Comparison of ENCODE assay signal across 20 cellular contexts in the genomic region with DNA sequence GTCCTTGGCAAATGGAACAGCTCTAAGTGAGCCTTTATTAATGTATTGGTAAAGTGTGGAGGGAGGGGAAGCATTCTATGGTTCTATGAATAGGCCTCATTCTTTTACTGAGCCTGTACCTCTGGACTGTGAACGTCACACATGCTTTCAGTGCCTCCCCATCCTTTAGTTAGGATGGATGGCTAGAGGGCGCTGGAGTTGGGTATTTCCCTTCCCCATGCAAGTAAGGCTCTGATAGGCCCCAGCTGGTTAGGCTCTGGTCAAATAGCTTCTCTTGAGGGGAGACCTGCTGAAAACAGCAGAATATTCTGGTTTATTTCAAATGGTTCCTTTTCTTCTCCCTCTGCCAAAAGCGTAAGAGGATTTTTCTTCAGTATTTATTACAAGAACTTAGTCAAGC.
DNase-seq lines count a peak whose midpoint lies in the region; ATAC-seq, FAIRE-seq and TF ChIP-seq lines count a peak whose summit lies in the region.
"Had no signal": no experiment of that assay in that cellular context is flagged by ENCODE, and none has a peak within 500 bp of the region (broad histone marks: within the 10 kb centered on the region; RNA-seq: fewer than 3 reads in every experiment).

No MANE protein-coding gene starts in this region.

- no peaks in the 10 kb centered on the region for H3K9me3 ChIP-seq in Caco-2
- no peaks in the 10 kb centered on the region for H3K9me3 ChIP-seq in SJCRH30 (replicated peaks)
- peaks cover 0 to 6% (median 0%) of the 10 kb centered on the region in 4 donors for H3K9me3 ChIP-seq in sigmoid colon

- no peaks in the 10 kb centered on the region for H3K27me3 ChIP-seq in Caco-2 (replicated peaks; ENCODE audit: control insufficient read depth, insufficient read depth, low read length)
- H3K27me3 ChIP-seq in SJCRH30 = no peaks in the 10 kb centered on the region
- no peaks in the 10 kb centered on the region for H3K27me3 ChIP-seq in sigmoid colon
- H3K27me3 ChIP-seq: tibial nerve had no signal

- 60 to 61% methylated on average over 3 of the region's 3 CpGs for WGBS in sigmoid colon, 2 donors

- TF ChIP-seq CTCF in Caco-2 (IDR thresholded peaks at IDR 0.05; ENCODE audit: insufficient read depth in 1 of 2, low read depth in 1 of 2, low read length in 1 of 2, severe bottlenecking in 1 of 2, unreplicated experiment in 1 of 2) (peak in 1 of 2 experiments; percentile 16), sigmoid colon (IDR thresholded peaks at IDR 0.05) (no peak)

- no peak for TF ChIP-seq EP300 in sigmoid colon (IDR thresholded peaks at IDR 0.05)

- H3K4me1 ChIP-seq in Caco-2 (no peaks in the 10 kb centered on the region), SJCRH30 (no peaks in the 10 kb centered on the region), sigmoid colon (no peaks in the 10 kb centered on the region)
- H3K4me1 ChIP-seq: tibial nerve had no signal

- FAIRE-seq in frontal cortex (lab: Jason Lieb, UNC) = no peak
- FAIRE-seq: GM12891 had no signal

- H3K36me3 Mint-ChIP-seq in Caco-2 (ENCODE audit: insufficient read depth, unreplicated experiment) = no peaks in the 10 kb centered on the region
- H3K36me3 Mint-ChIP-seq: CD14-positive monocyte; naive thymus-derived CD8-positive, alpha-beta T cell had no signal

- H3K27ac ChIP-seq in SJCRH30 = no peak overlapping the region
- H3K27ac ChIP-seq in sigmoid colon = no peak overlapping the region
- H3K27ac ChIP-seq: tibial nerve had no signal

- ATAC-seq in HG03039 (IDR thresholded peaks at IDR 0.05; ENCODE audit: unreplicated experiment) = peak; percentile 53
- no peak for ATAC-seq in GM21360 (IDR thresholded peaks at IDR 0.05; ENCODE audit: unreplicated experiment)
- ATAC-seq: activated naive CD8-positive, alpha-beta T cell treated with anti-CD3 and anti-CD28 coated beads, Interleukin-2, amount 50 U/mL, for 24 hours; left lobe of liver; naive thymus-derived CD8-positive, alpha-beta T cell had no signal

- POLR2A ChIA-PET in Caco-2 (lab: Charles Lee) = no interaction called here

- H3K27ac Mint-ChIP-seq in Caco-2 (ENCODE audit: unreplicated experiment) = no peak overlapping the region
- H3K27ac Mint-ChIP-seq: activated CD4-positive, alpha-beta T cell treated with anti-CD3 and anti-CD28 coated beads, Interleukin-2, amount 10 ng/mL, durations not matched to agents 7 days and 5 days; activated naive CD8-positive, alpha-beta T cell treated with anti-CD3 and anti-CD28 coated beads, Interleukin-2, amount 50 U/mL, for 24 hours; activated T-cell treated with anti-CD3 and anti-CD28 coated beads, Interleukin-2, amount 50 U/mL, for 24 hours; CD14-positive monocyte; naive thymus-derived CD8-positive, alpha-beta T cell had no signal

- no peaks in the 10 kb centered on the region for H3K4me1 Mint-ChIP-seq in Caco-2 (ENCODE audit: low read depth, unreplicated experiment)
- H3K4me1 Mint-ChIP-seq: activated CD4-positive, alpha-beta T cell treated with anti-CD3 and anti-CD28 coated beads, Interleukin-2, amount 10 ng/mL, durations not matched to agents 7 days and 5 days; activated naive CD8-positive, alpha-beta T cell treated with anti-CD3 and anti-CD28 coated beads, Interleukin-2, amount 50 U/mL, for 24 hours; CD14-positive monocyte; naive thymus-derived CD8-positive, alpha-beta T cell had no signal

- H3K36me3 ChIP-seq in Caco-2 (ENCODE audit: control insufficient read depth, insufficient read depth, low read length) (no peaks in the 10 kb centered on the region), SJCRH30 (no peaks in the 10 kb centered on the region), sigmoid colon (no peaks in the 10 kb centered on the region)
- H3K36me3 ChIP-seq: tibial nerve had no signal

- no peak overlapping the region for H3K4me3 Mint-ChIP-seq in Caco-2 (ENCODE audit: unreplicated experiment)
- H3K4me3 Mint-ChIP-seq: activated CD4-positive, alpha-beta T cell treated with anti-CD3 and anti-CD28 coated beads, Interleukin-2, amount 10 ng/mL, durations not matched to agents 7 days and 5 days; activated naive CD8-positive, alpha-beta T cell treated with anti-CD3 and anti-CD28 coated beads, Interleukin-2, amount 50 U/mL, for 24 hours; activated T-cell treated with anti-CD3 and anti-CD28 coated beads, Interleukin-2, amount 50 U/mL, for 24 hours; CD14-positive monocyte; naive thymus-derived CD8-positive, alpha-beta T cell had no signal

- H3K9me3 Mint-ChIP-seq in Caco-2 (ENCODE audit: unreplicated experiment) = peaks cover 6% of the 10 kb centered on the region
- H3K9me3 Mint-ChIP-seq: activated CD4-positive, alpha-beta T cell treated with anti-CD3 and anti-CD28 coated beads, Interleukin-2, amount 10 ng/mL, durations not matched to agents 7 days and 5 days had no signal

- CTCF ChIA-PET in Caco-2 (lab: Charles Lee) = no interaction called here

- no peak for TF ChIP-seq POLR2A in sigmoid colon (IDR thresholded peaks at IDR 0.05)

- H3K4me3 ChIP-seq in Caco-2 (ENCODE audit: low read depth, low read length) (no peak overlapping the region), SJCRH30 (no peak overlapping the region), sigmoid colon (no peak overlapping the region)
- H3K4me3 ChIP-seq: tibial nerve had no signal

- peaks cover 3% of the 10 kb centered on the region for H3K27me3 Mint-ChIP-seq in Caco-2 (ENCODE audit: insufficient read depth, unreplicated experiment)
- H3K27me3 Mint-ChIP-seq: activated CD4-positive, alpha-beta T cell treated with anti-CD3 and anti-CD28 coated beads, Interleukin-2, amount 10 ng/mL, durations not matched to agents 7 days and 5 days; activated naive CD8-positive, alpha-beta T cell treated with anti-CD3 and anti-CD28 coated beads, Interleukin-2, amount 50 U/mL, for 24 hours; activated T-cell treated with anti-CD3 and anti-CD28 coated beads, Interleukin-2, amount 50 U/mL, for 24 hours; naive thymus-derived CD8-positive, alpha-beta T cell had no signal

- no TSS peak for BruUV-seq in Caco-2 (replicated peaks; lab: Mats Ljungman, UMichigan)

- DNase-seq in Caco-2 = peak; percentile 26 to 37
- DNase-seq in SJCRH30 = peak; percentile 19 to 37
- DNase-seq in iPS DF 4.7 (ENCODE audit: extremely low read depth, low spot score) = peak; percentile 33
- no peak for DNase-seq in NCI-H526 treated with DMSO at 0.1 percent for 48 hours (lab: John Stamatoyannopoulos, UW)
- no peak for DNase-seq in sigmoid colon
- no peak for DNase-seq in frontal cortex (ENCODE audit: low spot score in 2 of 2)
- DNase-seq: activated CD4-positive, alpha-beta T cell treated with anti-CD3 and anti-CD28 coated beads, Interleukin-2, amount 10 ng/mL, durations not matched to agents 7 days and 5 days; activated naive CD8-positive, alpha-beta T cell treated with anti-CD3 and anti-CD28 coated beads, Interleukin-2, amount 50 U/mL, for 24 hours; activated T-cell treated with anti-CD3 and anti-CD28 coated beads, Interleukin-2, amount 50 U/mL, for 24 hours; central memory CD4-positive, alpha-beta T cell; naive thymus-derived CD8-positive, alpha-beta T cell; NCI-H1105; RPMI8226; T-helper 2 cell had no signal

- intact Hi-C loops in Caco-2 (cut with micrococcal nuclease; ENCODE audit: unreplicated experiment) (loop anchor here (5.0 kb wide), 1 partner anchor 636 kb away; no protein-coding TSS in a partner anchor), sigmoid colon (cut with DNase I) (no loop called here)

Comparison
In these comparisons a context has a peak if more than half of its experiments do, and no peak if none do; other contexts are left out.
1. DNase-seq: peak in Caco-2 (2 of 2), SJCRH30 (2 of 2) and iPS DF 4.7 (single experiment); none in NCI-H526 treated with DMSO at 0.1 percent for 48 hours (single experiment), sigmoid colon (single experiment) and frontal cortex (0 of 2).